In the genomic region with DNA sequence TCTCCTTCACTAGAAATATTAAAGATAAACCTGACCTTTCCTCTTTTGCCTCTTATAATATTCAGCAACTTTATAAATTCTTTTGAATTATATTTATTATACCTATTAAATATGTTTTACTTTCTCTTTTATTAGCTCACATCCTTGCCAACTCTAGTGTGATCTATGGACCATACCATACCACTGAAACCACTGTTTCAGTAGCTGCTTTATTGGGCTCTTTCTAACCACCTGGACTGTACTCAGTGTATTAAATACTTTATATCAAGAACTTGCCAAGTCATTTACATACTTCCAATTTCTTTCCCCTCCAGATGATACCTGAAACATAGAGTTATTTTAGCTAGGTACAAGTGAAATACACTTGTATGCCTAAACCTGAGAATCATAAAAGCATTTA, we compare ENCODE assay signal across 22 cellular contexts.
"Had no signal": no experiment of that assay in that cellular context is flagged by ENCODE, and none has a peak within 500 bp of the region (broad histone marks: within the 10 kb centered on the region; RNA-seq: fewer than 3 reads in every experiment).

No MANE protein-coding gene starts in this region.

- H3K36me3 ChIP-seq: heart left ventricle, right lobe of liver, suprapubic skin, tibial artery had no signal

- H3K36me3 Mint-ChIP-seq: stimulated activated effector memory CD8-positive, alpha-beta T cell treated with anti-CD3 and anti-CD28 coated beads, Interleukin-12 subunit alpha, Interleukin-12 subunit beta, amount 100 ng/mL, for 72 hours had no signal

- ATAC-seq: esophagus mucosa; heart left ventricle; naive thymus-derived CD4-positive, alpha-beta T cell; psoas muscle; right lobe of liver; stimulated activated effector memory CD8-positive, alpha-beta T cell treated with anti-CD3 and anti-CD28 coated beads, Interleukin-12 subunit alpha, Interleukin-12 subunit beta, amount 100 ng/mL, for 72 hours; stimulated activated naive CD8-positive, alpha-beta T cell treated with anti-CD3 and anti-CD28 coated beads, Interleukin-15, Interleukin-2, amounts not matched to agents 100 U/mL and 50 U/mL, for 24 hours had no signal

- H3K27ac ChIP-seq: dorsolateral prefrontal cortex, heart left ventricle, psoas muscle, right lobe of liver, suprapubic skin, tibial artery had no signal

- H3K4me1 ChIP-seq: heart left ventricle, psoas muscle, right lobe of liver, suprapubic skin, tibial artery had no signal

- H3K4me3 ChIP-seq: dorsolateral prefrontal cortex, heart left ventricle, psoas muscle, right lobe of liver, suprapubic skin, tibial artery had no signal

- FAIRE-seq: endometrium, frontal cortex, islet of Langerhans had no signal

- DNase-seq: cortex of kidney; dorsolateral prefrontal cortex; effector memory CD4-positive, alpha-beta T cell; heart left ventricle; hypothalamus; kidney glomerular epithelial cell; mammary epithelial cell; naive thymus-derived CD4-positive, alpha-beta T cell; nephron progenitor cell; psoas muscle; retina; right lobe of liver; stimulated activated CD4-positive, alpha-beta T cell treated with anti-CD3 and anti-CD28 coated beads, Interleukin-4, amount 100 ng/mL, for 1 hour; stimulated activated CD8-positive, alpha-beta memory T cell treated with anti-CD3 and anti-CD28 coated beads, Interleukin-4, amount 100 ng/mL, for 48 hours; stimulated activated naive CD8-positive, alpha-beta T cell treated with anti-CD3 and anti-CD28 coated beads, Interleukin-15, Interleukin-2, amounts not matched to agents 100 U/mL and 50 U/mL, for 24 hours; tibial artery had no signal

- H3K27me3 ChIP-seq: dorsolateral prefrontal cortex, heart left ventricle, right lobe of liver, suprapubic skin, tibial artery had no signal

- H3K27ac Mint-ChIP-seq: naive thymus-derived CD4-positive, alpha-beta T cell; nephron progenitor cell; stimulated activated effector memory CD8-positive, alpha-beta T cell treated with anti-CD3 and anti-CD28 coated beads, Interleukin-12 subunit alpha, Interleukin-12 subunit beta, amount 100 ng/mL, for 72 hours had no signal

- H3K9me3 ChIP-seq: psoas muscle, right lobe of liver had no signal
